Comparison of ENCODE assay signal across 13 cellular contexts in the genomic region with DNA sequence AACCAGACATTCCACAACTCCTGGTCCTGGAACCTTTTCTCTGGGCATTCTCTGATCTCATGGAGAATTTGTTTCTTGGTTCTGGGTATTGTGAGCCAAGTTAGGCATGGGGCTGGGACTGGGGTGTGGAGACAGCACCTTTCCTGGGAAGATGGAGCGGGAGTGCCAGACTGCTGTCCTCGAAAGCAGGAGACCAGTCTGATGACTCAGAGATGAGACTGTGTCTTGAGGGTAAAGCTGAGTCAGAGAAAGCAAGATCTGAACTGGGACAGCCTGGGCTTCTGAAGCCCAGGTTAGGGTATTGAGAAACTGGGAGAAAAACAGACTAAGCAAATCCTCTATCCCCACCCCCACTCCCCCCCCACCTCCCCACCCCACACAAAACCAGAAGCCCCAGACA. TPM values are rescaled to one million over a fixed set of nuclear protein-coding genes. Genes with fewer than 3 reads are reported as not detected.
DNase-seq lines count a peak whose midpoint lies in the region; ATAC-seq and TF ChIP-seq lines count a peak whose summit lies in the region.
"Had no signal": no experiment of that assay in that cellular context is flagged by ENCODE, and none has a peak within 500 bp of the region (broad histone marks: within the 10 kb centered on the region; RNA-seq: fewer than 3 reads in every experiment).

No MANE protein-coding gene starts in this region.

- peaks cover 27% of the 10 kb centered on the region for H3K27me3 Mint-ChIP-seq in activated T-helper 17 cell treated with anti-CD3 and anti-CD28 coated beads, Interleukin-2, amount 50 U/mL, for 72 hours

- no peaks in the 10 kb centered on the region for H3K4me1 Mint-ChIP-seq in activated T-helper 17 cell treated with anti-CD3 and anti-CD28 coated beads, Interleukin-2, amount 50 U/mL, for 72 hours

- no peak overlapping the region for H3K27ac Mint-ChIP-seq in activated T-helper 17 cell treated with anti-CD3 and anti-CD28 coated beads, Interleukin-2, amount 50 U/mL, for 72 hours

- TF ChIP-seq CTCF in HFF-Myc (IDR thresholded peaks at IDR 0.05; ENCODE audit: low read depth, low read length, missing control alignments), result no peak

- H3K4me3 ChIP-seq in HFF-Myc (replicated peaks; ENCODE audit: low read depth, low read length) (no peak overlapping the region), Karpas-422 (ENCODE audit: low read length) (no peak overlapping the region)
- H3K4me3 ChIP-seq: heart left ventricle had no signal

- no peaks in the 10 kb centered on the region for H4K20me1 ChIP-seq in Karpas-422 (ENCODE audit: insufficient read depth, low read depth, low read length)

- no peaks in the 10 kb centered on the region for H3K36me3 ChIP-seq in Karpas-422 (ENCODE audit: insufficient read depth, low read length)
- H3K36me3 ChIP-seq: heart left ventricle had no signal

- H3K79me2 ChIP-seq in Karpas-422 (ENCODE audit: low read length), result no peaks in the 10 kb centered on the region

- H3K36me3 Mint-ChIP-seq in activated T-helper 17 cell treated with anti-CD3 and anti-CD28 coated beads, Interleukin-2, amount 50 U/mL, for 72 hours (ENCODE audit: low read depth), result no peaks in the 10 kb centered on the region

- H3K9ac ChIP-seq in Karpas-422 (ENCODE audit: low read length), result no peak overlapping the region

- no peaks in the 10 kb centered on the region for H3K4me1 ChIP-seq in Karpas-422 (ENCODE audit: low read length)

- no peaks in the 10 kb centered on the region for H3K9me3 Mint-ChIP-seq in activated T-helper 17 cell treated with anti-CD3 and anti-CD28 coated beads, Interleukin-2, amount 50 U/mL, for 72 hours

- H2AFZ ChIP-seq in Karpas-422 (ENCODE audit: low read length), result no peak overlapping the region

- no peaks in the 10 kb centered on the region for H3K9me2 ChIP-seq in Karpas-422 (replicated peaks; ENCODE audit: insufficient read depth, low read length)

- peak; percentile 31 for DNase-seq in ACHN
- DNase-seq in HFF-Myc (ENCODE audit: extremely low read depth, low read depth), result peak; percentile 15
- DNase-seq in hepatic stellate cell (ENCODE audit: low spot score), result peak; percentile 50
- DNase-seq in NCI-H82 treated with DMSO at 0.1 percent for 48 hours (lab: John Stamatoyannopoulos, UW; ENCODE audit: unreplicated experiment), result no peak
- no peak for DNase-seq in Karpas-422
- DNase-seq in activated T-cell treated with anti-CD3 and anti-CD28 coated beads, Interleukin-2, amount 50 U/mL, for 48 hours, result no peak
- DNase-seq: caudate nucleus, heart left ventricle, KG1, NCI-H526, T-helper 2 cell had no signal

- no peaks in the 10 kb centered on the region for H3K9me3 ChIP-seq in Karpas-422 (ENCODE audit: low read length)
- H3K9me3 ChIP-seq: heart left ventricle had no signal

- H3K4me3 Mint-ChIP-seq in activated T-helper 17 cell treated with anti-CD3 and anti-CD28 coated beads, Interleukin-2, amount 50 U/mL, for 72 hours, result no peak overlapping the region

- no peak overlapping the region for H3K4me2 ChIP-seq in Karpas-422 (ENCODE audit: low read depth, low read length, poor library complexity, severe bottlenecking)

- H3K27ac ChIP-seq in Karpas-422 (ENCODE audit: low read length), result no peak overlapping the region
- H3K27ac ChIP-seq: heart left ventricle had no signal

- H3K27me3 ChIP-seq in Karpas-422 (ENCODE audit: low read length), result no peaks in the 10 kb centered on the region

- in situ Hi-C loops in ACHN (cut with HindIII; ENCODE audit: low pct_ligation_motif_present, low pct_unique_long_range_greater_than_20kb, low sequenced_read_pairs), result no loop called here

- ATAC-seq in activated T-helper 17 cell treated with anti-CD3 and anti-CD28 coated beads, Interleukin-2, amount 50 U/mL, for 72 hours (replicated peaks), result peak; percentile 56
- ATAC-seq in HG02763 (IDR thresholded peaks at IDR 0.05; ENCODE audit: unreplicated experiment), result no peak
- ATAC-seq: heart left ventricle had no signal

RNA-seq across cellular contexts. Expression of a gene that starts 2.2 kb away (rescaled TPM):
- not detected for total RNA-seq in activated T-helper 17 cell treated with anti-CD3 and anti-CD28 coated beads, Interleukin-2, amount 50 U/mL, for 72 hours
- 0.11 and 0.60 TPM in 2 replicates for total RNA-seq in Karpas-422 (2014; rRNA removed; shearing (Covaris generic); ENCODE audit: low replicate concordance)

Comparison
In these comparisons a context has a peak if more than half of its experiments do, and no peak if none do; other contexts are left out.
1. DNase-seq: peak in ACHN (single experiment), HFF-Myc (single experiment) and hepatic stellate cell (single experiment); none in NCI-H82 treated with DMSO at 0.1 percent for 48 hours (single experiment), Karpas-422 (single experiment) and activated T-cell treated with anti-CD3 and anti-CD28 coated beads, Interleukin-2, amount 50 U/mL, for 48 hours (0 of 2).